24 cellular contexts compared by ENCODE assay signal in the genomic region with DNA sequence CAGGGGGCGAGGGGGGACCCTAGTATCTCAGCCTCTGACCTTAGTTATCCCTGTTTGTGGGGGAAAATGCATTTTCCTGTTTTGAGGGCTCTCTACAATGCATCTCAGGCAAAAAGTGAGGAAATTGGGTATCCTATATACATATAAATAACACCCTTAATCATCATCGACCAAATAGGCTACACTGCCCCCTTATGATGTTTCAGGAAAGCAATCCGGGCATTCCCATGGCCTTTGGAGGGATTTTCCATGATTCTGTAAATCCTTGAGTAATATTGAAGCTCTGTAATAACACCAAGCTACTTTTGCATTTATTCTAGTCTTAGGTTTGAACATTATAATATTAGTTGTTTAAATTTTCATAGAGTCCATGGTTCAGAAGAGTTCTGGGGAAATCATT.
A peak's percentile ranks its signal among the peaks of the same experiment; 100 is the strongest.
DNase-seq lines count a peak whose midpoint lies in the region; ATAC-seq and TF ChIP-seq lines count a peak whose summit lies in the region.
"Had no signal": no experiment of that assay in that cellular context is flagged by ENCODE, and none has a peak within 500 bp of the region (broad histone marks: within the 10 kb centered on the region; RNA-seq: fewer than 3 reads in every experiment).

No MANE protein-coding gene starts in this region.

- BruUV-seq in A673 (replicated peaks; lab: Mats Ljungman, UMichigan) (no TSS peak), HCT116 (replicated peaks; lab: Mats Ljungman, UMichigan) (no TSS peak)

- RAD21 ChIA-PET in HCT116 (lab: Charles Lee; ENCODE audit: low non-redundant PET in 1 of 2, low total read pairs in 2 of 2, uncharacterized antibody in 2 of 2, unreplicated experiment in 2 of 2), result no interaction called here

- no peaks in the 10 kb centered on the region for H3K9me3 ChIP-seq in A673 (ENCODE audit: low read depth, low read length, poor library complexity, severe bottlenecking)
- H3K9me3 ChIP-seq in HCT116 (ENCODE audit: control insufficient read depth in 1 of 2, insufficient read depth in 1 of 2, low read depth in 1 of 2, low read length in 2 of 2), result peaks cover 0 to under 1% of the 10 kb centered on the region in 2 experiments; a peak in 1 of 4 replicates
- H3K9me3 ChIP-seq: left lung, psoas muscle, stomach, tibial artery had no signal

- no peaks in the 10 kb centered on the region for H3K79me2 ChIP-seq in HCT116 (ENCODE audit: insufficient read depth, low read length)

- DNase-seq in A673 (ENCODE audit: low spot score) (no peak), HCT116 (ENCODE audit: low read depth, low spot score) (no peak), cardiac fibroblast (ENCODE audit: low read depth in 2 of 2) (peak; percentile 16 to 36), fibroblast of villous mesenchyme (ENCODE audit: low read depth) (peak; percentile 13), NCI-H1048 (lab: John Stamatoyannopoulos, UW) (no peak)
- no peak for DNase-seq in activated CD4-positive, alpha-beta T cell treated with anti-CD3 and anti-CD28 coated beads, Interleukin-2, amount 50 U/mL, for 48 hours
- DNase-seq: activated CD8-positive, alpha-beta memory T cell treated with anti-CD3 and anti-CD28 coated beads for 24 hours; activated effector memory CD4-positive, alpha-beta T cell treated with anti-CD3 and anti-CD28 coated beads, Interleukin-2, amount 50 U/mL, for 16 hours; activated naive CD8-positive, alpha-beta T cell treated with anti-CD3 and anti-CD28 coated beads for 36 hours; activated T-cell treated with anti-CD3 and anti-CD28 coated beads, Interleukin-2, amount 50 U/mL, for 1 hour; CD8-positive, alpha-beta T cell; KBM-7; left lung; MM.1S; NCI-H2081 treated with DMSO at 0.1 percent for 48 hours; NCI-H446; NCI-H774; psoas muscle; stomach; T-helper 2 cell; tibial artery had no signal

- ATAC-seq in HCT116, result no peak
- ATAC-seq in HG02852 (IDR thresholded peaks at IDR 0.05; ENCODE audit: unreplicated experiment), result no peak
- ATAC-seq in HG03139 (IDR thresholded peaks at IDR 0.05; ENCODE audit: unreplicated experiment), result no peak
- ATAC-seq: CD8-positive, alpha-beta T cell; left lung; psoas muscle had no signal

- no peaks in the 10 kb centered on the region for H3K4me1 ChIP-seq in A673 (ENCODE audit: insufficient read depth, low read length, poor library complexity, severe bottlenecking)
- no peaks in the 10 kb centered on the region for H3K4me1 ChIP-seq in HCT116 (ENCODE audit: control insufficient read depth in 1 of 2, insufficient read depth in 2 of 2, low read length in 2 of 2)
- H3K4me1 ChIP-seq: left lung, psoas muscle, stomach, tibial artery had no signal

- H3K27me3 ChIP-seq in A673 (replicated peaks; ENCODE audit: insufficient read depth, low read depth, low read length, poor library complexity), result peaks cover 32% of the 10 kb centered on the region
- H3K27me3 ChIP-seq in HCT116 (ENCODE audit: insufficient read depth, low read length), result peaks cover 5% of the 10 kb centered on the region; the same call in 1 of the 2 replicates
- H3K27me3 ChIP-seq: left lung, stomach had no signal

- no peak overlapping the region for H3K9ac ChIP-seq in HCT116 (ENCODE audit: low read length)

- POLR2A ChIA-PET in A673 (lab: Charles Lee; ENCODE audit: low non-redundant PET), result no interaction called here
- POLR2A ChIA-PET in HCT116 (lab: Charles Lee), result no interaction called here

- CTCF ChIA-PET in A673 (lab: Charles Lee), result no interaction called here
- CTCF ChIA-PET in HCT116 (lab: Charles Lee), result interaction anchor here (1.4 kb wide), 1 partner anchor 625 kb away, joined by 4 read pairs; no protein-coding TSS in a partner anchor

- TF ChIP-seq RAD21 in HCT116 (IDR thresholded peaks at IDR 0.05; ENCODE audit: low read depth), result peak; percentile 38; the same call in 1 of the 2 replicates

- no peak for TF ChIP-seq POLR2A in HCT116 (IDR thresholded peaks at IDR 0.05; ENCODE audit: borderline replicate concordance, extremely low read depth, insufficient read depth, insufficient read length)

- H3K36me3 ChIP-seq in A673 (ENCODE audit: insufficient read depth, low read length, poor library complexity, severe bottlenecking) (no peaks in the 10 kb centered on the region), HCT116 (ENCODE audit: control insufficient read depth in 1 of 2, insufficient read depth in 2 of 2, low read length in 2 of 2) (no peaks in the 10 kb centered on the region)
- H3K36me3 ChIP-seq: left lung, stomach, tibial artery had no signal

- intact Hi-C loops in A673 (cut with micrococcal nuclease; ENCODE audit: unreplicated experiment), result no loop called here
- intact Hi-C loops in HCT116 (cut with micrococcal nuclease), result no loop called here

- no peaks in the 10 kb centered on the region for H4K20me1 ChIP-seq in HCT116 (ENCODE audit: insufficient read depth)

- H3K27ac ChIP-seq in A673 (ENCODE audit: low read depth, low read length, poor library complexity, severe bottlenecking) (no peak overlapping the region), HCT116 (ENCODE audit: low read depth, low read length) (no peak overlapping the region)
- H3K27ac ChIP-seq: left lung, psoas muscle, RWPE1, stomach, tibial artery had no signal

- no peak overlapping the region for H3K4me2 ChIP-seq in HCT116 (ENCODE audit: low read length)

- TF ChIP-seq CTCF in A673 (conservative IDR thresholded peaks at IDR 0.05; ENCODE audit: low read depth, low read length), result 0 out of 2 replicates have a peak, but pooled peaks have one; percentile 24
- TF ChIP-seq CTCF in HCT116 (IDR thresholded peaks at IDR 0.05 in 2 of 3, conservative IDR thresholded peaks at IDR 0.05 in 1 of 3; ENCODE audit: borderline replicate concordance in 1 of 3, insufficient read depth in 1 of 3, low read depth in 2 of 3, low read length in 2 of 3), result peak in 1 of 3 experiments; percentile 20; a peak in 2 of 6 replicates
- TF ChIP-seq CTCF in cardiac fibroblast (IDR thresholded peaks at IDR 0.05; ENCODE audit: low read depth, low read length), result no peak
- peak; percentile 17 for TF ChIP-seq CTCF in fibroblast of villous mesenchyme (IDR thresholded peaks at IDR 0.05; ENCODE audit: insufficient read depth, low read depth, low read length)

- H3K4me3 ChIP-seq in A673 (ENCODE audit: low read depth, low read length, poor library complexity, severe bottlenecking), result no peak overlapping the region
- H3K4me3 ChIP-seq in HCT116 (replicated peaks in 1 of 2; ENCODE audit: low read depth in 1 of 2, low read length in 2 of 2), result no peak overlapping the region
- no peak overlapping the region for H3K4me3 ChIP-seq in cardiac fibroblast (replicated peaks in 1 of 2; ENCODE audit: low read depth in 2 of 2, low read length in 2 of 2)
- H3K4me3 ChIP-seq in fibroblast of villous mesenchyme (ENCODE audit: low read depth, low read length), result no peak overlapping the region
- H3K4me3 ChIP-seq: left lung, psoas muscle, stomach, tibial artery had no signal

- no peak overlapping the region for H2AFZ ChIP-seq in HCT116 (ENCODE audit: low read depth, low read length, poor library complexity, severe bottlenecking)

- no peaks in the 10 kb centered on the region for H3K9me2 ChIP-seq in HCT116 (ENCODE audit: insufficient read depth)

TF ChIP-seq in HCT116, 20 proteins besides CTCF, POLR2A, EP300 and RAD21:
- TF ChIP-seq ELF1 (IDR thresholded peaks at IDR 0.05; ENCODE audit: borderline replicate concordance, low read depth) (no peak), FOSL1 (IDR thresholded peaks at IDR 0.05; ENCODE audit: low read depth) (no peak), POLR2AphosphoS5 (IDR thresholded peaks at IDR 0.05; ENCODE audit: low read depth, low read length) (no peak), CBX3 (IDR thresholded peaks at IDR 0.05; ENCODE audit: low read depth) (no peak), SIN3A (IDR thresholded peaks at IDR 0.05; ENCODE audit: low read depth) (no peak), ZNF274 (IDR thresholded peaks at IDR 0.05; ENCODE audit: low read depth, low read length) (no peak), CEBPB (IDR thresholded peaks at IDR 0.05; ENCODE audit: low read depth) (no peak), SP1 (IDR thresholded peaks at IDR 0.05; ENCODE audit: low read depth) (no peak), EGR1 (IDR thresholded peaks at IDR 0.05; ENCODE audit: low read depth) (no peak), YY1 (IDR thresholded peaks at IDR 0.05; ENCODE audit: extremely low read depth, insufficient replicate concordance, low read depth, low read length) (no peak), ZFX (IDR thresholded peaks at IDR 0.05) (no peak), EZH2 (IDR thresholded peaks at IDR 0.05) (no peak), TCF7L2 (IDR thresholded peaks at IDR 0.05; ENCODE audit: borderline replicate concordance, extremely low read depth, insufficient read depth, insufficient read length) (no peak)
- TF ChIP-seq, protein P1, sequence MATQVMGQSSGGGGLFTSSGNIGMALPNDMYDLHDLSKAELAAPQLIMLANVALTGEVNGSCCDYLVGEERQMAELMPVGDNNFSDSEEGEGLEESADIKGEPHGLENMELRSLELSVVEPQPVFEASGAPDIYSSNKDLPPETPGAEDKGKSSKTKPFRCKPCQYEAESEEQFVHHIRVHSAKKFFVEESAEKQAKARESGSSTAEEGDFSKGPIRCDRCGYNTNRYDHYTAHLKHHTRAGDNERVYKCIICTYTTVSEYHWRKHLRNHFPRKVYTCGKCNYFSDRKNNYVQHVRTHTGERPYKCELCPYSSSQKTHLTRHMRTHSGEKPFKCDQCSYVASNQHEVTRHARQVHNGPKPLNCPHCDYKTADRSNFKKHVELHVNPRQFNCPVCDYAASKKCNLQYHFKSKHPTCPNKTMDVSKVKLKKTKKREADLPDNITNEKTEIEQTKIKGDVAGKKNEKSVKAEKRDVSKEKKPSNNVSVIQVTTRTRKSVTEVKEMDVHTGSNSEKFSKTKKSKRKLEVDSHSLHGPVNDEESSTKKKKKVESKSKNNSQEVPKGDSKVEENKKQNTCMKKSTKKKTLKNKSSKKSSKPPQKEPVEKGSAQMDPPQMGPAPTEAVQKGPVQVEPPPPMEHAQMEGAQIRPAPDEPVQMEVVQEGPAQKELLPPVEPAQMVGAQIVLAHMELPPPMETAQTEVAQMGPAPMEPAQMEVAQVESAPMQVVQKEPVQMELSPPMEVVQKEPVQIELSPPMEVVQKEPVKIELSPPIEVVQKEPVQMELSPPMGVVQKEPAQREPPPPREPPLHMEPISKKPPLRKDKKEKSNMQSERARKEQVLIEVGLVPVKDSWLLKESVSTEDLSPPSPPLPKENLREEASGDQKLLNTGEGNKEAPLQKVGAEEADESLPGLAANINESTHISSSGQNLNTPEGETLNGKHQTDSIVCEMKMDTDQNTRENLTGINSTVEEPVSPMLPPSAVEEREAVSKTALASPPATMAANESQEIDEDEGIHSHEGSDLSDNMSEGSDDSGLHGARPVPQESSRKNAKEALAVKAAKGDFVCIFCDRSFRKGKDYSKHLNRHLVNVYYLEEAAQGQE (IDR thresholded peaks at IDR 0.05; ENCODE audit: low read depth), result no peak
- TF ChIP-seq, protein P2, sequence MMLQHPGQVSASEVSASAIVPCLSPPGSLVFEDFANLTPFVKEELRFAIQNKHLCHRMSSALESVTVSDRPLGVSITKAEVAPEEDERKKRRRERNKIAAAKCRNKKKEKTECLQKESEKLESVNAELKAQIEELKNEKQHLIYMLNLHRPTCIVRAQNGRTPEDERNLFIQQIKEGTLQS (IDR thresholded peaks at IDR 0.05), result no peak

Comparison
In these comparisons a context has a peak if more than half of its experiments do, and no peak if none do; other contexts are left out.
1. DNase-seq: peak in cardiac fibroblast (2 of 2) and fibroblast of villous mesenchyme (single experiment); none in A673 (single experiment), HCT116 (single experiment), activated CD4-positive, alpha-beta T cell treated with anti-CD3 and anti-CD28 coated beads, Interleukin-2, amount 50 U/mL, for 48 hours (0 of 2) and NCI-H1048 (single experiment).